ENCODE assay signal across 19 cellular contexts in genomic region chr18:34971313-34971712, GRCh38.
DNase-seq lines count a peak whose midpoint lies in the region; ATAC-seq and TF ChIP-seq lines count a peak whose summit lies in the region.
"Had no signal": no experiment of that assay in that cellular context is flagged by ENCODE, and none has a peak within 500 bp of the region (broad histone marks: within the 10 kb centered on the region; RNA-seq: fewer than 3 reads in every experiment).

No MANE protein-coding gene starts in this region.

- H4K20me1 ChIP-seq in smooth muscle cell (ENCODE audit: low read depth): no peaks in the 10 kb centered on the region

- ATAC-seq in natural killer cell treated with Interleukin-12 subunit alpha and Interleukin-12 subunit beta and Interleukin-15 and Interleukin-18, amount 100 ng/mL, for 72 hours: peak; percentile 51 to 62
- ATAC-seq in natural killer cell (no peak), GM18498 (IDR thresholded peaks at IDR 0.05; ENCODE audit: unreplicated experiment) (no peak)
- ATAC-seq: naive thymus-derived CD4-positive, alpha-beta T cell; SK-N-SH treated with all-trans-retinoic acid at 6 μM for 48 hours had no signal

- H3K36me3 Mint-ChIP-seq in natural killer cell treated with Interleukin-12 subunit alpha and Interleukin-12 subunit beta and Interleukin-15 and Interleukin-18, amount 100 ng/mL, for 72 hours: no peaks in the 10 kb centered on the region
- no peaks in the 10 kb centered on the region for H3K36me3 Mint-ChIP-seq in natural killer cell
- no peaks in the 10 kb centered on the region for H3K36me3 Mint-ChIP-seq in T-helper 2 cell treated with Interferon-gamma antibody and Interleukin-4, amounts not matched to agents 5 μg/mL and 100 μg/mL, for 36 hours (ENCODE audit: low read depth)
- H3K36me3 Mint-ChIP-seq: CD8-positive, alpha-beta memory T cell; naive thymus-derived CD4-positive, alpha-beta T cell had no signal

- peaks cover 16 to 46% of the 10 kb centered on the region in 2 donors for H3K27me3 Mint-ChIP-seq in natural killer cell treated with Interleukin-12 subunit alpha and Interleukin-12 subunit beta and Interleukin-15 and Interleukin-18, amount 100 ng/mL, for 72 hours
- peaks cover 12 to 21% of the 10 kb centered on the region in 2 donors for H3K27me3 Mint-ChIP-seq in natural killer cell (ENCODE audit: low read depth in 2 of 2)
- peaks cover 47% of the 10 kb centered on the region for H3K27me3 Mint-ChIP-seq in T-helper 2 cell treated with Interferon-gamma antibody and Interleukin-4, amounts not matched to agents 5 μg/mL and 100 μg/mL, for 36 hours (ENCODE audit: low read depth)

- H3K4me2 ChIP-seq in smooth muscle cell: peak overlapping the region; percentile 27

- TF ChIP-seq CTCF in natural killer cell (IDR thresholded peaks at IDR 0.05): no peak
- TF ChIP-seq CTCF in fibroblast of villous mesenchyme (IDR thresholded peaks at IDR 0.05; ENCODE audit: insufficient read depth, low read depth, low read length): no peak
- TF ChIP-seq CTCF in smooth muscle cell (IDR thresholded peaks at IDR 0.05; ENCODE audit: borderline replicate concordance, insufficient read depth, poor library complexity, severe bottlenecking): no peak

- H3K9me3 Mint-ChIP-seq in natural killer cell treated with Interleukin-12 subunit alpha and Interleukin-12 subunit beta and Interleukin-15 and Interleukin-18, amount 100 ng/mL, for 72 hours: no peaks in the 10 kb centered on the region
- no peaks in the 10 kb centered on the region for H3K9me3 Mint-ChIP-seq in natural killer cell
- no peaks in the 10 kb centered on the region for H3K9me3 Mint-ChIP-seq in T-helper 2 cell treated with Interferon-gamma antibody and Interleukin-4, amounts not matched to agents 5 μg/mL and 100 μg/mL, for 36 hours
- H3K9me3 Mint-ChIP-seq: activated naive CD4-positive, alpha-beta T cell treated with anti-CD3 and anti-CD28 coated beads, Interleukin-2, amount 50 U/mL, for 72 hours; CD8-positive, alpha-beta memory T cell; naive thymus-derived CD4-positive, alpha-beta T cell had no signal

- no peaks in the 10 kb centered on the region for H3K4me1 ChIP-seq in smooth muscle cell (ENCODE audit: low read depth)

- H3K4me3 ChIP-seq in fibroblast of villous mesenchyme (ENCODE audit: low read depth, low read length) (no peak overlapping the region), smooth muscle cell (no peak overlapping the region)

- intact Hi-C loops in natural killer cell (cut with micrococcal nuclease): no loop called here

- no peaks in the 10 kb centered on the region for H3K9me3 ChIP-seq in smooth muscle cell (replicated peaks; ENCODE audit: low read depth)

- no peaks in the 10 kb centered on the region for H3K36me3 ChIP-seq in smooth muscle cell (ENCODE audit: low read depth)

- H3K27ac Mint-ChIP-seq in natural killer cell treated with Interleukin-12 subunit alpha and Interleukin-12 subunit beta and Interleukin-15 and Interleukin-18, amount 100 ng/mL, for 72 hours: no peak overlapping the region
- H3K27ac Mint-ChIP-seq in natural killer cell: no peak overlapping the region
- H3K27ac Mint-ChIP-seq in T-helper 2 cell treated with Interferon-gamma antibody and Interleukin-4, amounts not matched to agents 5 μg/mL and 100 μg/mL, for 36 hours: no peak overlapping the region
- H3K27ac Mint-ChIP-seq: activated naive CD4-positive, alpha-beta T cell treated with anti-CD3 and anti-CD28 coated beads, Interleukin-2, amount 50 U/mL, for 72 hours; CD8-positive, alpha-beta memory T cell; naive thymus-derived CD4-positive, alpha-beta T cell; progenitor cell of endocrine pancreas had no signal

- peaks cover 4 to 14% of the 10 kb centered on the region in 2 donors for H3K4me1 Mint-ChIP-seq in natural killer cell treated with Interleukin-12 subunit alpha and Interleukin-12 subunit beta and Interleukin-15 and Interleukin-18, amount 100 ng/mL, for 72 hours (ENCODE audit: low read depth in 2 of 2)
- H3K4me1 Mint-ChIP-seq in natural killer cell: peaks cover 4 to 5% of the 10 kb centered on the region in 2 donors
- peaks cover 4% of the 10 kb centered on the region for H3K4me1 Mint-ChIP-seq in T-helper 2 cell treated with Interferon-gamma antibody and Interleukin-4, amounts not matched to agents 5 μg/mL and 100 μg/mL, for 36 hours (ENCODE audit: low read depth)

- no peaks in the 10 kb centered on the region for H3K79me2 ChIP-seq in smooth muscle cell (ENCODE audit: low read depth)

- no peak overlapping the region for H2AFZ ChIP-seq in smooth muscle cell (ENCODE audit: low read depth)

- 27% methylated on average over 1 of the region's 1 CpG for WGBS in smooth muscle cell (ENCODE audit: low lambda C conversion rate)

- H3K27ac ChIP-seq in smooth muscle cell (ENCODE audit: low read depth): no peak overlapping the region

- no peak overlapping the region for H3K4me3 Mint-ChIP-seq in natural killer cell treated with Interleukin-12 subunit alpha and Interleukin-12 subunit beta and Interleukin-15 and Interleukin-18, amount 100 ng/mL, for 72 hours
- H3K4me3 Mint-ChIP-seq in natural killer cell: no peak overlapping the region
- no peak overlapping the region for H3K4me3 Mint-ChIP-seq in T-helper 2 cell treated with Interferon-gamma antibody and Interleukin-4, amounts not matched to agents 5 μg/mL and 100 μg/mL, for 36 hours
- H3K4me3 Mint-ChIP-seq: CD8-positive, alpha-beta memory T cell; naive thymus-derived CD4-positive, alpha-beta T cell had no signal

- DNase-seq in natural killer cell treated with Interleukin-12 subunit alpha and Interleukin-12 subunit beta and Interleukin-15 and Interleukin-18, amount 100 ng/mL, for 72 hours (ENCODE audit: low spot score): no peak
- no peak for DNase-seq in natural killer cell
- DNase-seq in SW480 (ENCODE audit: low spot score): peak; percentile 16
- DNase-seq in fibroblast of villous mesenchyme (ENCODE audit: low read depth): peak; percentile 67
- no peak for DNase-seq in smooth muscle cell (lab: John Stamatoyannopoulos, UW; ENCODE audit: unreplicated experiment)
- no peak for DNase-seq in NCI-H1436 treated with DMSO at 0.1 percent for 48 hours (lab: John Stamatoyannopoulos, UW)
- no peak for DNase-seq in T-helper 2 cell treated with Interferon-gamma antibody and Interleukin-4, amounts not matched to agents 5 μg/mL and 100 μg/mL, for 36 hours (ENCODE audit: low spot score)
- DNase-seq: activated CD4-positive, alpha-beta T cell treated with anti-CD3 and anti-CD28 coated beads, Interleukin-2, amount 50 U/mL, for 1 hour; activated T-cell treated with anti-CD3 and anti-CD28 coated beads, Interleukin-2, amount 50 U/mL, for 1 hour; CD8-positive, alpha-beta memory T cell; effector CD4-positive, alpha-beta T cell; GOT3; naive thymus-derived CD4-positive, alpha-beta T cell; NCI-H2029 treated with DMSO at 0.1 percent for 48 hours; NCI-H524 had no signal

- no peaks in the 10 kb centered on the region for H3F3A ChIP-seq in smooth muscle cell (ENCODE audit: low read depth)

- H3K27me3 ChIP-seq in smooth muscle cell (ENCODE audit: low read depth): peaks cover 21% of the 10 kb centered on the region

- no peak overlapping the region for H3K9ac ChIP-seq in smooth muscle cell (ENCODE audit: low read depth)

Comparison
In these comparisons a context has a peak if more than half of its experiments do, and no peak if none do; other contexts are left out.
1. ATAC-seq: peak in natural killer cell treated with Interleukin-12 subunit alpha and Interleukin-12 subunit beta and Interleukin-15 and Interleukin-18, amount 100 ng/mL, for 72 hours (2 of 2); none in natural killer cell (0 of 3) and GM18498 (single experiment).
2. DNase-seq: peak in SW480 (single experiment) and fibroblast of villous mesenchyme (single experiment); none in natural killer cell treated with Interleukin-12 subunit alpha and Interleukin-12 subunit beta and Interleukin-15 and Interleukin-18, amount 100 ng/mL, for 72 hours (single experiment), natural killer cell (single experiment), smooth muscle cell (single experiment), NCI-H1436 treated with DMSO at 0.1 percent for 48 hours (single experiment) and T-helper 2 cell treated with Interferon-gamma antibody and Interleukin-4, amounts not matched to agents 5 μg/mL and 100 μg/mL, for 36 hours (single experiment).